1 cellular context compared by ENCODE assay signal in the genomic region with DNA sequence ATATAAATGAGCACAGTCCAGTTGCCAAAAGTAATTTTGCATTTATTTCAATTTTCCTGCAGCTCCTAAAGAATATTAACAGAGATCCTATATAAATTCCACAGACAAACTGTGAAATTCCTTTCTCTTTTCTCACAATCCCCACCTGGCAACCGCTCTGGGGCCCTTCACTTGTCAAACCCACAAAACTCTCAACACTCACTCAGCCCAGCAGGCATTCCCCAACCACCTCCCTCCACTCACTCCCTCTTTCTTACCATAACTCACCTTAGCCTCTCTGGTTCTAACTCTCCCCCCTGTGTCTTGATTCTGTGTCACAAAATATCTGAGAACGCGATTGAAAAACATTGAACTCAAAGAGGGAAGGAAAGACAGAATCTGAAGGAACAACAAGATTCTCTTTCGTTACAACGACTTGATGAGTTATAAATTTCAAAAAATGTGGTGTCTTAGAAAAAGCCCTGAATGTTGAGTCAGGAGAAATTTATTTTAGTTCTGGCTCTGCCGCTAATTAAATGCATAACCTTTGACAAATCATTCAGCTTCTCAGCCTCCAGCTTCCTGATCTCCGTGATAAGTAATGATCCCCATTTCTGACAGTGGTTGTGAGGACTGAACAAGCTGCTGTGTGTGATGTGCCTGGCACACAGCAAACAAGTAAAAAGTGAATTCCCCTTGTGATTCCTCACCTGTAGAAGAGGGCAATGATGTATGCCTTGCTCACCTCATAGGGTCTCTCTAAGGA.
TF ChIP-seq lines count a peak whose summit lies in the region.

No MANE protein-coding gene starts in this region.

TF ChIP-seq in H1, 55 proteins besides CTCF, POLR2A, EP300 and RAD21 (continued from another document):
- TF ChIP-seq, protein P1, sequence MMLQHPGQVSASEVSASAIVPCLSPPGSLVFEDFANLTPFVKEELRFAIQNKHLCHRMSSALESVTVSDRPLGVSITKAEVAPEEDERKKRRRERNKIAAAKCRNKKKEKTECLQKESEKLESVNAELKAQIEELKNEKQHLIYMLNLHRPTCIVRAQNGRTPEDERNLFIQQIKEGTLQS (IDR thresholded peaks at IDR 0.05; ENCODE audit: insufficient read depth, low read depth, low read length) = no peak
- TF ChIP-seq JUN (IDR thresholded peaks at IDR 0.05; ENCODE audit: low read depth, low read length) (no peak), TBP (IDR thresholded peaks at IDR 0.05; ENCODE audit: low read depth, low read length) (no peak), SP1 (IDR thresholded peaks at IDR 0.05; ENCODE audit: low read depth, low read length) (no peak), SAP30 (IDR thresholded peaks at IDR 0.05; ENCODE audit: insufficient read depth, insufficient replicate concordance, low read length) (no peak), FOSL1 (IDR thresholded peaks at IDR 0.05; ENCODE audit: insufficient read depth, low read depth, low read length) (no peak), POLR2AphosphoS5 (IDR thresholded peaks at IDR 0.05; ENCODE audit: low read depth, low read length) (no peak), JUND (IDR thresholded peaks at IDR 0.05; ENCODE audit: low read length) (no peak), RFX5 (IDR thresholded peaks at IDR 0.05; ENCODE audit: borderline replicate concordance, low read depth, low read length) (no peak), GABPA (IDR thresholded peaks at IDR 0.05; ENCODE audit: borderline replicate concordance, insufficient read depth, low read length) (no peak)
